32 cellular contexts compared by ENCODE assay signal in the genomic region with DNA sequence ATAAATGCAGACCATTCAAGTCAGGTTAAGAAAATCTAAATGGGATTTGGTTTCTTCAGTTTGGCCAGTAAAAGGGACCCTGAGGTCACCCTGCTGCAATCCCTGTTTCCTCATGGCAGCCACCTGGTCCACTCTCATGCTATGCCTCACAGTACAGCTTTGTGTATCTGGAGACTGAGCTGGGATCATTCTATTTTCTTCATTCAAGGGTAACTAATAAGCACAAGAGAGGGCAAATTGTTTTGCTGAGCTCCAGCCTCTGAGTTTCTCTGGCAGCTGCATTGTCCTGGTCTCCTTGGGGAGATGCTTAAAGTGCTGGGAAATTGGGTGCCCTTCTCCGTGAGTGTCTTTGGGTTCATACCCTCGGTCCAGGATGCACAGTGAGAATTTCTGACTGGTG.
"Had no signal": no experiment of that assay in that cellular context is flagged by ENCODE, and none has a peak within 500 bp of the region (broad histone marks: within the 10 kb centered on the region; RNA-seq: fewer than 3 reads in every experiment).

No MANE protein-coding gene starts in this region.

- H3K4me3 Mint-ChIP-seq: activated CD4-positive, alpha-beta memory T cell treated with anti-CD3 and anti-CD28 coated beads, Interleukin-2, amount 10 ng/mL, durations not matched to agents 7 days and 5 days; activated CD4-positive, alpha-beta T cell treated with anti-CD3 and anti-CD28 coated beads, Interleukin-2, amount 10 ng/mL, durations not matched to agents 7 days and 5 days; activated naive CD4-positive, alpha-beta T cell treated with anti-CD3 and anti-CD28 coated beads, Interleukin-2, amount 10 ng/mL, durations not matched to agents 7 days and 5 days; activated naive CD8-positive, alpha-beta T cell treated with anti-CD3 and anti-CD28 coated beads, Interleukin-2, amount 10 ng/mL, durations not matched to agents 7 days and 5 days; activated T-cell treated with anti-CD3 and anti-CD28 coated beads, Interleukin-2, amount 50 U/mL, for 24 hours; activated T-cell treated with anti-CD3 and anti-CD28 coated beads, Interleukin-2, amount 50 U/mL, for 72 hours; brain; WTC11 had no signal

- H3K9me3 ChIP-seq: ascending aorta, breast epithelium, colonic mucosa, esophagus squamous epithelium, gastroesophageal sphincter, heart right ventricle had no signal

- H3K4me1 ChIP-seq: ascending aorta, breast epithelium, colonic mucosa, esophagus squamous epithelium, gastroesophageal sphincter had no signal

- H3K27ac ChIP-seq: ascending aorta, breast epithelium, cardiac muscle cell, colonic mucosa, epithelial cell of prostate, esophagus squamous epithelium, gastroesophageal sphincter, heart right ventricle, VCaP had no signal

- H3K36me3 Mint-ChIP-seq: activated naive CD4-positive, alpha-beta T cell treated with anti-CD3 and anti-CD28 coated beads, Interleukin-2, amount 10 ng/mL, durations not matched to agents 7 days and 5 days; brain; WTC11 had no signal

- FAIRE-seq: endometrium, endothelial cell of umbilical vein had no signal

- H3K27me3 ChIP-seq: ascending aorta, breast epithelium, cardiac muscle cell, colonic mucosa, esophagus squamous epithelium, gastroesophageal sphincter had no signal

- H3K27me3 Mint-ChIP-seq: brain had no signal

- H3K27ac Mint-ChIP-seq: activated CD4-positive, alpha-beta memory T cell treated with anti-CD3 and anti-CD28 coated beads, Interleukin-2, amount 10 ng/mL, durations not matched to agents 7 days and 5 days; activated CD4-positive, alpha-beta T cell treated with anti-CD3 and anti-CD28 coated beads, Interleukin-2, amount 10 ng/mL, durations not matched to agents 7 days and 5 days; activated naive CD4-positive, alpha-beta T cell treated with anti-CD3 and anti-CD28 coated beads, Interleukin-2, amount 10 ng/mL, durations not matched to agents 7 days and 5 days; activated naive CD4-positive, alpha-beta T cell treated with anti-CD3 and anti-CD28 coated beads, Interleukin-2, amount 50 U/mL, for 72 hours; activated naive CD8-positive, alpha-beta T cell treated with anti-CD3 and anti-CD28 coated beads, Interleukin-2, amount 10 ng/mL, durations not matched to agents 7 days and 5 days; activated T-cell treated with anti-CD3 and anti-CD28 coated beads, Interleukin-2, amount 50 U/mL, for 24 hours; activated T-cell treated with anti-CD3 and anti-CD28 coated beads, Interleukin-2, amount 50 U/mL, for 72 hours; WTC11 had no signal

- DNase-seq: activated CD4-positive, alpha-beta memory T cell treated with anti-CD3 and anti-CD28 coated beads, Interleukin-2, amount 10 ng/mL, durations not matched to agents 7 days and 5 days; activated CD4-positive, alpha-beta T cell treated with anti-CD3 and anti-CD28 coated beads for 1 hour; activated CD4-positive, alpha-beta T cell treated with anti-CD3 and anti-CD28 coated beads for 4 hours; activated CD4-positive, alpha-beta T cell treated with anti-CD3 and anti-CD28 coated beads, Interleukin-2, amount 10 ng/mL, durations not matched to agents 7 days and 5 days; activated CD4-positive, alpha-beta T cell treated with anti-CD3 and anti-CD28 coated beads, Interleukin-2, amount 50 U/mL, for 4 hours; activated CD8-positive, alpha-beta memory T cell treated with anti-CD3 and anti-CD28 coated beads, Interleukin-2, amount 50 U/mL, for 48 hours; activated gamma-delta T cell; activated naive CD4-positive, alpha-beta T cell; activated naive CD4-positive, alpha-beta T cell treated with anti-CD3 and anti-CD28 coated beads, Interleukin-2, amount 10 ng/mL, durations not matched to agents 7 days and 5 days; activated naive CD8-positive, alpha-beta T cell treated with anti-CD3 and anti-CD28 coated beads, Interleukin-2, amount 10 ng/mL, durations not matched to agents 7 days and 5 days; activated T-cell treated with anti-CD3 and anti-CD28 coated beads for 4 hours; activated T-cell treated with anti-CD3 and anti-CD28 coated beads, Interleukin-2, amount 50 U/mL, for 24 hours; central memory CD4-positive, alpha-beta T cell; cerebellar nuclear complex; colonic mucosa; effector CD8-positive, alpha-beta T cell; esophagus squamous epithelium; foreskin melanocyte; heart right ventricle; T-helper 2 cell had no signal

- H3K36me3 ChIP-seq: ascending aorta, breast epithelium, cardiac muscle cell, colonic mucosa, esophagus squamous epithelium, gastroesophageal sphincter, heart right ventricle had no signal

- H3K9me3 Mint-ChIP-seq: activated CD4-positive, alpha-beta T cell treated with anti-CD3 and anti-CD28 coated beads, Interleukin-2, amount 10 ng/mL, durations not matched to agents 7 days and 5 days; activated naive CD4-positive, alpha-beta T cell treated with anti-CD3 and anti-CD28 coated beads, Interleukin-2, amount 10 ng/mL, durations not matched to agents 7 days and 5 days; activated naive CD8-positive, alpha-beta T cell treated with anti-CD3 and anti-CD28 coated beads, Interleukin-2, amount 10 ng/mL, durations not matched to agents 7 days and 5 days; WTC11 had no signal

- H3K4me3 ChIP-seq: ascending aorta, breast epithelium, cardiac muscle cell, colonic mucosa, esophagus squamous epithelium, gastroesophageal sphincter, heart right ventricle had no signal
